1 cellular context compared by ENCODE assay signal in the genomic region with DNA sequence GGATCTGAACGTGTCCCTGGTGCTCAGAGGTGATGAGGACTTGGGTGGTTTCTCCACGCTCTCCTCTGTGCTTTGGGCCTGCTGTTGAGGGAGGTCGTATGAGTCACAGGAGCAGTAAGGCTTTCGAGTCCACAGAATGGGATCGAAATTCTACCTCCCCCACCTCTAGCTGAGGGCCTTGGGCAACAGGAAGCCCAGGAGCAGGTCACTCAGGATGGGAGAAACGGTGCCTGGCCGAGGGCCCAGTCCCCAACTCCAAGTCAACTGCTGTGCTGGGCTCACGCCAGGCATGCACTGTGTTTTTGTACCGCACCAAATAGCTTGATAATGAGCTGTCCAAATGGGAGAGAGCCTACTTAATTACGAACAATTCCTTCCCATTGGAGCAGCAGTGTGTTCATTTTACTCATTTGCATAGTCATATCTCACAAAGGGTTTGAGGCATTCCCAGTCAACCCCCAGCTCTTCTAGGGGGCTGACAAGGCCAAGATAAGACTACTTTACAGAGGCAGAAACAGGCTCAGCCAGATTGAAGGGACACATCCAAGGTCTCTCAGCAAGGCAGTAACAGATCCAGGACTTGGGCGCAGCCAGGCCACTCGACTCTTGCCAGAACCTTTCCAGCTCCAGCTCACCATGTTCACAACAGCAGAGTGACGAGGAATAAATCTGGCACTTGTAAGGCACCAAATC.
TF ChIP-seq lines count a peak whose summit lies in the region.

No MANE protein-coding gene starts in this region.

TF ChIP-seq in HepG2, 621 proteins besides CTCF, POLR2A, EP300 and RAD21:
- TF ChIP-seq, protein P1, sequence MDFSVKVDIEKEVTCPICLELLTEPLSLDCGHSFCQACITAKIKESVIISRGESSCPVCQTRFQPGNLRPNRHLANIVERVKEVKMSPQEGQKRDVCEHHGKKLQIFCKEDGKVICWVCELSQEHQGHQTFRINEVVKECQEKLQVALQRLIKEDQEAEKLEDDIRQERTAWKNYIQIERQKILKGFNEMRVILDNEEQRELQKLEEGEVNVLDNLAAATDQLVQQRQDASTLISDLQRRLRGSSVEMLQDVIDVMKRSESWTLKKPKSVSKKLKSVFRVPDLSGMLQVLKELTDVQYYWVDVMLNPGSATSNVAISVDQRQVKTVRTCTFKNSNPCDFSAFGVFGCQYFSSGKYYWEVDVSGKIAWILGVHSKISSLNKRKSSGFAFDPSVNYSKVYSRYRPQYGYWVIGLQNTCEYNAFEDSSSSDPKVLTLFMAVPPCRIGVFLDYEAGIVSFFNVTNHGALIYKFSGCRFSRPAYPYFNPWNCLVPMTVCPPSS (IDR thresholded peaks at IDR 0.05): no peak
- TF ChIP-seq ZFP1 (CRISPR knock-in tag; IDR thresholded peaks at IDR 0.05) (no peak), ZNF441 (CRISPR knock-in tag; IDR thresholded peaks at IDR 0.05; ENCODE audit: borderline replicate concordance) (0 out of 2 replicates have a peak, but pooled peaks have one; percentile 9), ZSCAN21 (CRISPR knock-in tag; IDR thresholded peaks at IDR 0.05; ENCODE audit: borderline replicate concordance) (no peak), FOSL2 (CRISPR knock-in tag; IDR thresholded peaks at IDR 0.05) (peak; percentile 42; the same call in 1 of the 2 replicates), FLYWCH1 (CRISPR knock-in tag; IDR thresholded peaks at IDR 0.05) (no peak), JUNB (CRISPR knock-in tag; IDR thresholded peaks at IDR 0.05; ENCODE audit: borderline replicate concordance) (no peak)
- TF ChIP-seq, protein P2, sequence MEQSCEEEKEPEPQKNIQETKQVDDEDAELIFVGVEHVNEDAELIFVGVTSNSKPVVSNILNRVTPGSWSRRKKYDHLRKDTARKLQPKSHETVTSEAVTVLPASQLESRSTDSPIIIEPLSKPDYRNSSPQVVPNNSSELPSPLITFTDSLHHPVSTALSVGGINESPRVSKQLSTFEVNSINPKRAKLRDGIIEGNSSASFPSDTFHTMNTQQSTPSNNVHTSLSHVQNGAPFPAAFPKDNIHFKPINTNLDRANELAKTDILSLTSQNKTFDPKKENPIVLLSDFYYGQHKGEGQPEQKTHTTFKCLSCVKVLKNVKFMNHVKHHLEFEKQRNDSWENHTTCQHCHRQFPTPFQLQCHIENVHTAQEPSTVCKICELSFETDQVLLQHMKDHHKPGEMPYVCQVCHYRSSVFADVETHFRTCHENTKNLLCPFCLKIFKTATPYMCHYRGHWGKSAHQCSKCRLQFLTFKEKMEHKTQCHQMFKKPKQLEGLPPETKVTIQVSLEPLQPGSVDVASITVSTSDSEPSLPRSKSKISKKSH (CRISPR knock-in tag; IDR thresholded peaks at IDR 0.05; ENCODE audit: borderline replicate concordance): 0 out of 2 replicates have a peak, but pooled peaks have one; percentile 32
- TF ChIP-seq, protein P3, sequence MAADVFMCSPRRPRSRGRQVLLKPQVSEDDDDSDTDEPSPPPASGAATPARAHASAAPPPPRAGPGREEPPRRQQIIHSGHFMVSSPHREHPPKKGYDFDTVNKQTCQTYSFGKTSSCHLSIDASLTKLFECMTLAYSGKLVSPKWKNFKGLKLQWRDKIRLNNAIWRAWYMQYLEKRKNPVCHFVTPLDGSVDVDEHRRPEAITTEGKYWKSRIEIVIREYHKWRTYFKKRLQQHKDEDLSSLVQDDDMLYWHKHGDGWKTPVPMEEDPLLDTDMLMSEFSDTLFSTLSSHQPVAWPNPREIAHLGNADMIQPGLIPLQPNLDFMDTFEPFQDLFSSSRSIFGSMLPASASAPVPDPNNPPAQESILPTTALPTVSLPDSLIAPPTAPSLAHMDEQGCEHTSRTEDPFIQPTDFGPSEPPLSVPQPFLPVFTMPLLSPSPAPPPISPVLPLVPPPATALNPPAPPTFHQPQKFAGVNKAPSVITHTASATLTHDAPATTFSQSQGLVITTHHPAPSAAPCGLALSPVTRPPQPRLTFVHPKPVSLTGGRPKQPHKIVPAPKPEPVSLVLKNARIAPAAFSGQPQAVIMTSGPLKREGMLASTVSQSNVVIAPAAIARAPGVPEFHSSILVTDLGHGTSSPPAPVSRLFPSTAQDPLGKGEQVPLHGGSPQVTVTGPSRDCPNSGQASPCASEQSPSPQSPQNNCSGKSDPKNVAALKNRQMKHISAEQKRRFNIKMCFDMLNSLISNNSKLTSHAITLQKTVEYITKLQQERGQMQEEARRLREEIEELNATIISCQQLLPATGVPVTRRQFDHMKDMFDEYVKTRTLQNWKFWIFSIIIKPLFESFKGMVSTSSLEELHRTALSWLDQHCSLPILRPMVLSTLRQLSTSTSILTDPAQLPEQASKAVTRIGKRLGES (CRISPR knock-in tag; IDR thresholded peaks at IDR 0.05; ENCODE audit: borderline replicate concordance): no peak
- TF ChIP-seq, protein P4, sequence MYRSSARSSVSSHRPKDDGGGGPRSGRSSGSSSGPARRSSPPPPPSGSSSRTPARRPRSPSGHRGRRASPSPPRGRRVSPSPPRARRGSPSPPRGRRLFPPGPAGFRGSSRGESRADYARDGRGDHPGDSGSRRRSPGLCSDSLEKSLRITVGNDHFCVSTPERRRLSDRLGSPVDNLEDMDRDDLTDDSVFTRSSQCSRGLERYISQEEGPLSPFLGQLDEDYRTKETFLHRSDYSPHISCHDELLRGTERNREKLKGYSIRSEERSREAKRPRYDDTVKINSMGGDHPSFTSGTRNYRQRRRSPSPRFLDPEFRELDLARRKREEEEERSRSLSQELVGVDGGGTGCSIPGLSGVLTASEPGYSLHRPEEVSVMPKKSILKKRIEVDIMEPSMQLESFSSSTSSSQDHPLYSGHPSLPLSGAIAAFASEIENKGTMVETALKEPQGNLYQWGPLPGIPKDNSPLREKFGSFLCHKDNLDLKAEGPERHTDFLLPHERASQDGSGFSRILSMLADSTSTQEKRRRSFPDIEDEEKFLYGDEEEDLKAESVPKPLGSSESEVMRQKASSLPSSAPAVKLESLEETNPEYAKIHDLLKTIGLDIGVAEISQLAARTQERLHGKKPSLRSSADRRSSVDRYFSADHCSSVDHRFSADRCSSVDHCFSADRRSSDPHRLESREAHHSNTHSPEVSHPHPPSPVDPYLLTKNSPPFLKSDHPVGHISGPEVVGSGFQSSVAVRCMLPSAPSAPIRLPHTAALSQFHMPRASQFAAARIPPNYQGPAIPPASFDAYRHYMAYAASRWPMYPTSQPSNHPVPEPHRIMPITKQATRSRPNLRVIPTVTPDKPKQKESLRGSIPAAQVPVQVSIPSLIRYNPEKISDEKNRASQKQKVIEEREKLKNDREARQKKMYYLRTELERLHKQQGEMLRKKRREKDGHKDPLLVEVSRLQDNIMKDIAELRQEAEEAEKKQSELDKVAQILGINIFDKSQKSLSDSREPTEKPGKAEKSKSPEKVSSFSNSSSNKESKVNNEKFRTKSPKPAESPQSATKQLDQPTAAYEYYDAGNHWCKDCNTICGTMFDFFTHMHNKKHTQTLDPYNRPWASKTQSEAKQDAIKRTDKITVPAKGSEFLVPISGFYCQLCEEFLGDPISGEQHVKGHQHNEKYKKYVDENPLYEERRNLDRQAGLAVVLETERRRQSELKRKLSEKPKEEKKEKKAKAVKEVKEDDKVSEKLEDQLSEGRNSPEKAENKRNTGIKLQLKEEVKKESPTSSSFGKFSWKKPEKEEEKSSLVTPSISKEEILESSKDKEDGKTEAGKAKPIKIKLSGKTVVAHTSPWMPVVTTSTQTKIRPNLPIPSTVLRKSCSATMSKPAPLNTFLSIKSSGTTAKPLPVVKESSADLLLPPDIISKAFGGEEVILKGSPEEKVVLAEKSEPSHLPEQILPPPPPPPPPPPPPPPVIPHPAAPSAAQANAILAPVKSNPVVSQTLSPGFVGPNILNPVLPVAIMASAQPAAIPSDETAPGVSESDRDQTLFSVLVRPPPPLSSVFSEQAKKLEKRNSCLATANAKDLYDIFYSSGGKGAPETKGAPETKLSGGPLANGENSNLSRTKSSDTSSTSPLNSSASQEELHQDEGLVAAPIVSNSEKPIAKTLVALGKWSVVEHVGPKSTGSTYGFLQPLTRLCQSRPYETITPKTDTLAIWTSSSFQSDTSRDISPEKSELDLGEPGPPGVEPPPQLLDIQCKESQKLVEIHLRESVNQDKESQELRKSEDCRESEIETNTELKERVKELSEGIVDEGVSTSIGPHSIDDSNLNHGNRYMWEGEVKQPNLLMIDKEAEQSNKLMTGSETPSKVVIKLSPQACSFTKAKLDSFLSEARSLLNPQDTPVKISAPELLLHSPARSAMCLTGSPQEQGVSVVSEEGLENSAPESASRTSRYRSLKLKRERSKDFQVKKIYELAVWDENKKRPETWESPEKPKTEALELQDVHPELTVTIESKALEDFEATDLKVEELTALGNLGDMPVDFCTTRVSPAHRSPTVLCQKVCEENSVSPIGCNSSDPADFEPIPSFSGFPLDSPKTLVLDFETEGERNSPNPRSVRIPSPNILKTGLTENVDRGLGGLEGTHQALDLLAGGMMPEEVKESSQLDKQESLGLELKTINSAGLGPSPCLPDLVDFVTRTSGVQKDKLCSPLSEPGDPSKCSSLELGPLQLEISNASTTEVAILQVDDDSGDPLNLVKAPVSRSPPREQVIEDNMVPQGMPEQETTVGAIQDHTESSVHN (CRISPR knock-in tag; IDR thresholded peaks at IDR 0.05): no peak
